Comparison of ENCODE assay signal across 17 cellular contexts in the genomic region with DNA sequence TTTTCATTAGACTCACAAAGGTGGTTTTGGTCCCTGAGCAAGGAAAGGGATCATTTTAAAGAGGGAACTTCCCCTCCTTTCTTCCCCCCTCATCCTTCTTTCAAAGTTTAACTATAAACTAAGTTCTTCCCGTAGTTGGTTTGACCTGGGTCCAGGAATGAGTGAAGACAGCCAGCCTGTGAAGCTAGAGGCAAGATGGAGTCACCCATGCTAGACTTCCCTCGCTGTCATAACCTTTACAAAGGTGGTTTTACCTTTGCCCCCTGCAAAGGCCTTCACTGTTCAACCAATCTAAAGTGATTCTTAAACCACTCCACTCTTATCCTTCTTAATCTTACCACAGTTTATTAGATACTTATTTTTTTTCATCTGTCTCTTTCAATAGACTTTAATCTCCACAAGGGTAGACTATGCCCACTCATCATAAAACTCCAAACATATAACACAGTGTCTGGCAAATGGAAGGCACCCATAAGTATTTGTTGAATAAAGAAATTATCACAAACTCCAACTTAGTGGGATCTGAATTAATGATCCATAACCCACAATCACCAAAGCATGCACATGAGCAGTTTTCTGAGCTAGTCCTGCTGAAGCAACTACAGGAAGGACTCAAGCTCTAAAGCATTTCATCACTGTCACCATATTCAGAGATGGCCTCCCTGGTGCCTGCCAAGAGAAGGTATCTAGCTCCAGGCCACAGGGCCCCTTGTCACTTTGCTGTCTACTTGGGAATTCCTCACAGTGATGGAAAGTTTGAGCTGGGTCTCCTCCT.
DNase-seq lines count a peak whose midpoint lies in the region; ATAC-seq and TF ChIP-seq lines count a peak whose summit lies in the region.
"Had no signal": no experiment of that assay in that cellular context is flagged by ENCODE, and none has a peak within 500 bp of the region (broad histone marks: within the 10 kb centered on the region; RNA-seq: fewer than 3 reads in every experiment).

No MANE protein-coding gene starts in this region.

- intact Hi-C loops in Caco-2 (cut with micrococcal nuclease; ENCODE audit: unreplicated experiment), result no loop called here

- H3K27me3 ChIP-seq in Caco-2 (replicated peaks; ENCODE audit: control insufficient read depth, insufficient read depth, low read length), result no peaks in the 10 kb centered on the region
- H3K27me3 ChIP-seq: BLaER1 had no signal

- POLR2A ChIA-PET in Caco-2 (lab: Charles Lee), result no interaction called here

- H3K4me3 ChIP-seq in Caco-2 (ENCODE audit: low read depth, low read length), result no peak overlapping the region
- H3K4me3 ChIP-seq: A549, BLaER1 had no signal

- no peaks in the 10 kb centered on the region for H3K9me3 Mint-ChIP-seq in Caco-2 (ENCODE audit: unreplicated experiment)

- H3K9me3 ChIP-seq in Caco-2, result no peaks in the 10 kb centered on the region
- H3K9me3 ChIP-seq: A549 had no signal

- H3K36me3 Mint-ChIP-seq in Caco-2 (ENCODE audit: insufficient read depth, unreplicated experiment), result no peaks in the 10 kb centered on the region
- H3K36me3 Mint-ChIP-seq: CD14-positive monocyte; CD4-positive, alpha-beta memory T cell had no signal

- in situ Hi-C loops in ACHN (cut with HindIII; ENCODE audit: low pct_ligation_motif_present, low pct_unique_long_range_greater_than_20kb, low sequenced_read_pairs), result no loop called here

- no peak for ATAC-seq in HG02981 (IDR thresholded peaks at IDR 0.05; ENCODE audit: unreplicated experiment)
- ATAC-seq in GM18519 (IDR thresholded peaks at IDR 0.05; ENCODE audit: low FRiP score, unreplicated experiment), result no peak
- ATAC-seq: A549 had no signal

- no peak overlapping the region for H3K27ac Mint-ChIP-seq in Caco-2 (ENCODE audit: unreplicated experiment)
- H3K27ac Mint-ChIP-seq: CD14-positive monocyte; CD4-positive, alpha-beta memory T cell; H9 had no signal

- CTCF ChIA-PET in Caco-2 (lab: Charles Lee), result no interaction called here

- BruUV-seq in Caco-2 (replicated peaks; lab: Mats Ljungman, UMichigan), result no TSS peak

- H3K4me1 Mint-ChIP-seq in Caco-2 (ENCODE audit: low read depth, unreplicated experiment), result no peaks in the 10 kb centered on the region
- H3K4me1 Mint-ChIP-seq: CD14-positive monocyte; CD4-positive, alpha-beta memory T cell had no signal

- no peaks in the 10 kb centered on the region for H3K36me3 ChIP-seq in Caco-2 (ENCODE audit: control insufficient read depth, insufficient read depth, low read length)
- H3K36me3 ChIP-seq: BLaER1 had no signal

- no peak overlapping the region for H3K4me3 Mint-ChIP-seq in Caco-2 (ENCODE audit: unreplicated experiment)
- H3K4me3 Mint-ChIP-seq: CD14-positive monocyte; CD4-positive, alpha-beta memory T cell; H9 had no signal

- peak; percentile 50 for DNase-seq in ACHN
- DNase-seq in HK-2 (ENCODE audit: unreplicated experiment), result peak; percentile 17
- DNase-seq in glomerular visceral epithelial cell (ENCODE audit: extremely low spot score), result peak; percentile 86
- peak; percentile 96 for DNase-seq in renal cortical epithelial cell (ENCODE audit: low read depth)
- no peak for DNase-seq in Caco-2
- DNase-seq: CD4-positive, alpha-beta memory T cell; DMS 273 treated with DMSO at 0.1 percent for 48 hours; DMS53; GDM1; GOT3; H9; KG1 had no signal

- H3K4me1 ChIP-seq in Caco-2, result no peaks in the 10 kb centered on the region
- H3K4me1 ChIP-seq: A549 had no signal

- H3K27me3 Mint-ChIP-seq in Caco-2 (ENCODE audit: insufficient read depth, unreplicated experiment), result peaks cover 19% of the 10 kb centered on the region

- TF ChIP-seq CTCF in Caco-2 (IDR thresholded peaks at IDR 0.05; ENCODE audit: insufficient read depth in 1 of 2, low read depth in 1 of 2, low read length in 1 of 2, severe bottlenecking in 1 of 2, unreplicated experiment in 1 of 2), result no peak

Comparison
In these comparisons a context has a peak if more than half of its experiments do, and no peak if none do; other contexts are left out.
1. DNase-seq: peak in ACHN (single experiment), HK-2 (single experiment), glomerular visceral epithelial cell (single experiment) and renal cortical epithelial cell (single experiment); none in Caco-2 (0 of 2).